Comparison of ENCODE assay signal across 24 cellular contexts in the genomic region with DNA sequence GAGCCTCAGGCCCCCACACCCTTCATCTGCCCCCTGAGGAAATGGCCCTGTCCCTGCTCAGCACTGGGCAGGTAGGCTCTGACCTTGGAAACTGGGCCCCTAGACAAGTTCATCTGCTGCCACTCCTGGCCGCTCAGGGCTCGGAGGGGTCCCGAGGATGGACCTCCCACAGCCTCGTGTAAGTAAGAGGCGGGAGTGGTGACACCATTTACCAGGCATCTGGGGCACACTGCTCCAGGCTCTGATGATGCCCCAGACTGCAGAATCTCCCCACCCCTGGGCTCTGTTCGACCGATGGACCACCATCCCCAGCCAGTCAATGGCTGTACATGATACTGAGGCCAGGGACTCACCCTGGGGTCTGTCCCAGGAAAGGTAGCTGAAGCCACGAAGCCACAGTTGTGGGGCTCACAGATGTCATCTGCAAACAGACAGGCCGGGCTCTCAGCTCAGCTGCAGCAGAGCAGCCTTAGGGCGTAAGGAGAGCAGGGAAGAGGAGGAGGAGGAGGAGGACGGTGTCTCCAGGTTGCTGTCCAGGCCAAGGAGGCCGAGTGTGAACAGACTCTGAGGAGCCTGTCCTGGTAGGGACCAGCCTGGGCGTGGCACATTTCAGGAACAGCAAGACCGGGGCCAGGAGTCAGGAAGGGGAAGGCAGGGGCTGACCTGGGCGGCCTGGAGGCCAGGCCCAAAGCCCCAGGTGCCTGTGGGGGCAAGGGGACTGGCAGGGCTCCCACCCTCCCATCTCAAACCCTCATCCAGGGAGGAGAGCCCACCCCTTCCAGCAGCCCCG.
"Had no signal": no experiment of that assay in that cellular context is flagged by ENCODE, and none has a peak within 500 bp of the region (broad histone marks: within the 10 kb centered on the region; RNA-seq: fewer than 3 reads in every experiment).

No MANE protein-coding gene starts in this region.

- DNase-seq: activated CD4-positive, alpha-beta T cell treated with anti-CD3 and anti-CD28 coated beads for 36 hours; activated CD4-positive, alpha-beta T cell treated with anti-CD3 and anti-CD28 coated beads, Interleukin-2, amount 50 U/mL, for 4 hours; activated CD4-positive, CD25-positive, alpha-beta regulatory T cell; activated CD8-positive, alpha-beta memory T cell treated with anti-CD3 and anti-CD28 coated beads for 24 hours; activated gamma-delta T cell; activated naive CD8-positive, alpha-beta T cell treated with anti-CD3 and anti-CD28 coated beads, Interleukin-2, amount 50 U/mL, for 24 hours; amygdala; caudate nucleus; immature natural killer cell; kidney; naive thymus-derived CD8-positive, alpha-beta T cell; stimulated activated CD4-positive, alpha-beta T cell treated with anti-CD3 and anti-CD28 coated beads, Interleukin-15, amount 100 ng/mL, for 24 hours; stimulated activated naive B cell treated with anti-CD40 and anti-IgM and Interleukin-4, amounts not matched to agents 10 μg/mL and 1 μg/mL and 100 μg/mL, for 72 hours; T-helper 1 cell had no signal

- H2AFZ ChIP-seq: hepatocyte had no signal

- H3K4me1 ChIP-seq: gastroesophageal sphincter, tibial nerve had no signal

- H3K9me3 ChIP-seq: gastroesophageal sphincter, tibial nerve had no signal

- H3K4me3 ChIP-seq: gastroesophageal sphincter, hepatocyte, smooth muscle cell, tibial nerve had no signal

- H3K79me2 ChIP-seq: hepatocyte had no signal

- H3K27ac ChIP-seq: gastroesophageal sphincter, hepatocyte, tibial nerve had no signal

- H3K4me1 Mint-ChIP-seq: activated CD4-positive, alpha-beta T cell treated with anti-CD3 and anti-CD28 coated beads for 36 hours; activated naive CD4-positive, alpha-beta T cell treated with anti-CD3 and anti-CD28 coated beads, Interleukin-2, amount 50 U/mL, for 24 hours; activated naive CD8-positive, alpha-beta T cell treated with anti-CD3 and anti-CD28 coated beads, Interleukin-2, amount 50 U/mL, for 24 hours; immature natural killer cell; memory B cell; naive thymus-derived CD8-positive, alpha-beta T cell; stimulated activated naive B cell treated with anti-CD40 and anti-IgM and Interleukin-4, amounts not matched to agents 10 μg/mL and 1 μg/mL and 100 μg/mL, for 72 hours had no signal

- H3K36me3 ChIP-seq: gastroesophageal sphincter, tibial nerve had no signal

- H3K4me3 Mint-ChIP-seq: activated CD4-positive, alpha-beta T cell treated with anti-CD3 and anti-CD28 coated beads for 36 hours; activated naive CD4-positive, alpha-beta T cell treated with anti-CD3 and anti-CD28 coated beads, Interleukin-2, amount 50 U/mL, for 24 hours; activated naive CD8-positive, alpha-beta T cell treated with anti-CD3 and anti-CD28 coated beads, Interleukin-2, amount 50 U/mL, for 24 hours; immature natural killer cell; memory B cell; naive thymus-derived CD8-positive, alpha-beta T cell; stimulated activated naive B cell treated with anti-CD40 and anti-IgM and Interleukin-4, amounts not matched to agents 10 μg/mL and 1 μg/mL and 100 μg/mL, for 72 hours; T-helper 2 cell treated with Interferon-gamma antibody and Interleukin-4, amounts not matched to agents 5 μg/mL and 100 μg/mL, for 36 hours had no signal

- H3K27ac Mint-ChIP-seq: activated CD4-positive, alpha-beta T cell treated with anti-CD3 and anti-CD28 coated beads for 36 hours; activated naive CD4-positive, alpha-beta T cell treated with anti-CD3 and anti-CD28 coated beads, Interleukin-2, amount 50 U/mL, for 24 hours; activated naive CD8-positive, alpha-beta T cell treated with anti-CD3 and anti-CD28 coated beads, Interleukin-2, amount 50 U/mL, for 24 hours; immature natural killer cell; memory B cell; naive thymus-derived CD8-positive, alpha-beta T cell; progenitor cell of endocrine pancreas; T-helper 2 cell treated with Interferon-gamma antibody and Interleukin-4, amounts not matched to agents 5 μg/mL and 100 μg/mL, for 36 hours had no signal

- H3K36me3 Mint-ChIP-seq: activated naive CD4-positive, alpha-beta T cell treated with anti-CD3 and anti-CD28 coated beads, Interleukin-2, amount 50 U/mL, for 24 hours; immature natural killer cell; memory B cell; stimulated activated naive B cell treated with anti-CD40 and anti-IgM and Interleukin-4, amounts not matched to agents 10 μg/mL and 1 μg/mL and 100 μg/mL, for 72 hours had no signal

- H3K4me2 ChIP-seq: hepatocyte, smooth muscle cell had no signal

- H3K9me3 Mint-ChIP-seq: activated naive CD4-positive, alpha-beta T cell treated with anti-CD3 and anti-CD28 coated beads, Interleukin-2, amount 50 U/mL, for 24 hours; activated naive CD8-positive, alpha-beta T cell treated with anti-CD3 and anti-CD28 coated beads, Interleukin-2, amount 50 U/mL, for 24 hours; memory B cell; naive thymus-derived CD8-positive, alpha-beta T cell; stimulated activated naive B cell treated with anti-CD40 and anti-IgM and Interleukin-4, amounts not matched to agents 10 μg/mL and 1 μg/mL and 100 μg/mL, for 72 hours; T-helper 2 cell treated with Interferon-gamma antibody and Interleukin-4, amounts not matched to agents 5 μg/mL and 100 μg/mL, for 36 hours had no signal

- FAIRE-seq: endothelial cell of umbilical vein, kidney had no signal

- ATAC-seq: activated CD4-positive, alpha-beta T cell treated with anti-CD3 and anti-CD28 coated beads for 36 hours; activated naive CD8-positive, alpha-beta T cell treated with anti-CD3 and anti-CD28 coated beads, Interleukin-2, amount 50 U/mL, for 24 hours; gastroesophageal sphincter; left colon; naive thymus-derived CD8-positive, alpha-beta T cell; stimulated activated naive B cell treated with anti-CD40 and anti-IgM and Interleukin-4, amounts not matched to agents 10 μg/mL and 1 μg/mL and 100 μg/mL, for 72 hours had no signal

- H3K27me3 Mint-ChIP-seq: activated naive CD8-positive, alpha-beta T cell treated with anti-CD3 and anti-CD28 coated beads, Interleukin-2, amount 50 U/mL, for 24 hours; memory B cell had no signal

- H3K27me3 ChIP-seq: tibial nerve had no signal
